Comparison of ENCODE assay signal across 24 cellular contexts in genomic region chr11:133501643-133502535, GRCh38. TPM values are rescaled to one million over a fixed set of nuclear protein-coding genes. Genes with fewer than 3 reads are reported as not detected.
DNase-seq lines count a peak whose midpoint lies in the region; ATAC-seq and TF ChIP-seq lines count a peak whose summit lies in the region.
"Had no signal": no experiment of that assay in that cellular context is flagged by ENCODE, and none has a peak within 500 bp of the region (broad histone marks: within the 10 kb centered on the region; RNA-seq: fewer than 3 reads in every experiment).

No MANE protein-coding gene starts in this region.

- H3K36me3 ChIP-seq in BLaER1 treated with 17β-estradiol and CSF1 and Interleukin-3, amounts not matched to agents 10 nM and 100 nM = no peaks in the 10 kb centered on the region
- H3K36me3 ChIP-seq: ascending aorta had no signal

- CTCF ChIA-PET in WTC11 (lab: Charles Lee) = interaction anchor here (0.8 to 2.4 kb wide), 5 partner anchors 8 to 367 kb away, joined by 3 to 12 read pairs (median 6); no protein-coding TSS in a partner anchor

- H3K27me3 Mint-ChIP-seq in WTC11 (ENCODE audit: low read depth) = peaks cover 2% of the 10 kb centered on the region; the same call in 1 of the 2 replicates
- no peaks in the 10 kb centered on the region for H3K27me3 Mint-ChIP-seq in osteocyte (ENCODE audit: unreplicated experiment)
- H3K27me3 Mint-ChIP-seq: activated CD4-positive, alpha-beta T cell treated with anti-CD3 and anti-CD28 coated beads for 36 hours; activated naive CD8-positive, alpha-beta T cell; dendritic cell treated with granulocyte-macrophage colony-stimulating factor and Interleukin-4, amounts not matched to agents 40 ng/mL and 50 ng/mL, for 4 days had no signal

- no peak overlapping the region for H3K4me3 Mint-ChIP-seq in WTC11
- no peak overlapping the region for H3K4me3 Mint-ChIP-seq in osteocyte (ENCODE audit: unreplicated experiment)
- H3K4me3 Mint-ChIP-seq: activated CD4-positive, alpha-beta T cell treated with anti-CD3 and anti-CD28 coated beads for 36 hours; activated naive CD8-positive, alpha-beta T cell; dendritic cell treated with granulocyte-macrophage colony-stimulating factor and Interleukin-4, amounts not matched to agents 40 ng/mL and 50 ng/mL, for 4 days; stimulated activated naive B cell treated with anti-CD40 and anti-IgM and Interleukin-4, amounts not matched to agents 10 μg/mL and 1 μg/mL and 100 μg/mL, for 72 hours; T-helper 17 cell had no signal

- no peaks in the 10 kb centered on the region for H3K36me3 Mint-ChIP-seq in WTC11
- H3K36me3 Mint-ChIP-seq in osteocyte (ENCODE audit: unreplicated experiment) = no peaks in the 10 kb centered on the region
- H3K36me3 Mint-ChIP-seq: activated naive CD8-positive, alpha-beta T cell; stimulated activated naive B cell treated with anti-CD40 and anti-IgM and Interleukin-4, amounts not matched to agents 10 μg/mL and 1 μg/mL and 100 μg/mL, for 72 hours had no signal

- H3K9me3 ChIP-seq in BLaER1 treated with 17β-estradiol and CSF1 and Interleukin-3, amounts not matched to agents 10 nM and 100 nM (replicated peaks in 1 of 11) = no peaks in the 10 kb centered on the region
- H3K9me3 ChIP-seq: ascending aorta, psoas muscle had no signal

- TF ChIP-seq CTCF in WTC11 (IDR thresholded peaks at IDR 0.05) = no peak
- TF ChIP-seq CTCF in osteocyte (IDR thresholded peaks at IDR 0.05) = no peak

- H3K4me3 ChIP-seq in BLaER1 treated with 17β-estradiol and CSF1 and Interleukin-3, amounts not matched to agents 10 nM and 100 nM = no peak overlapping the region
- H3K4me3 ChIP-seq: psoas muscle had no signal

- peak; percentile 54 for ATAC-seq in WTC11
- ATAC-seq: activated CD4-positive, alpha-beta T cell treated with anti-CD3 and anti-CD28 coated beads for 36 hours; psoas muscle; SK-N-SH treated with all-trans-retinoic acid at 6 μM for 48 hours; stimulated activated naive B cell treated with anti-CD40 and anti-IgM and Interleukin-4, amounts not matched to agents 10 μg/mL and 1 μg/mL and 100 μg/mL, for 72 hours; T-helper 17 cell had no signal

- H3K27me3 ChIP-seq in BLaER1 treated with 17β-estradiol and CSF1 and Interleukin-3, amounts not matched to agents 10 nM and 100 nM = peaks cover 0 to 13% (median 4%) of the 10 kb centered on the region in 11 experiments; a peak in 6 of 22 replicates
- H3K27me3 ChIP-seq: ascending aorta had no signal

- H3K27ac Mint-ChIP-seq in WTC11 (no peak overlapping the region), osteocyte (ENCODE audit: unreplicated experiment) (no peak overlapping the region)
- H3K27ac Mint-ChIP-seq: activated CD4-positive, alpha-beta T cell treated with anti-CD3 and anti-CD28 coated beads for 36 hours; activated naive CD8-positive, alpha-beta T cell; dendritic cell treated with granulocyte-macrophage colony-stimulating factor and Interleukin-4, amounts not matched to agents 40 ng/mL and 50 ng/mL, for 4 days; stimulated activated naive B cell treated with anti-CD40 and anti-IgM and Interleukin-4, amounts not matched to agents 10 μg/mL and 1 μg/mL and 100 μg/mL, for 72 hours; T-helper 17 cell had no signal

- no peak overlapping the region for H3K9ac ChIP-seq in BLaER1 treated with 17β-estradiol and CSF1 and Interleukin-3, amounts not matched to agents 10 nM and 100 nM

- POLR2A ChIA-PET in WTC11 (lab: Charles Lee) = interaction anchor here (1.2 kb wide), 1 partner anchor 8 kb away, joined by 3 read pairs; no protein-coding TSS in a partner anchor

- no peak overlapping the region for H3K27ac ChIP-seq in BLaER1 treated with 17β-estradiol and CSF1 and Interleukin-3, amounts not matched to agents 10 nM and 100 nM
- H3K27ac ChIP-seq: ascending aorta, psoas muscle had no signal

- DNase-seq in WTC11 (ENCODE audit: low spot score) = no peak
- peak; percentile 88 for DNase-seq in islet precursor cell
- peak; percentile 80 for DNase-seq in osteocyte (ENCODE audit: extremely low spot score, unreplicated experiment)
- DNase-seq in NCI-H82 treated with DMSO at 0.1 percent for 48 hours (lab: John Stamatoyannopoulos, UW; ENCODE audit: unreplicated experiment) = no peak
- no peak for DNase-seq in activated effector memory CD4-positive, alpha-beta T cell treated with Interleukin-2 at 50 U/mL for 16 hours
- DNase-seq in DMS79 treated with DMSO at 0.1 percent for 48 hours (lab: John Stamatoyannopoulos, UW) = no peak
- DNase-seq: activated CD4-positive, alpha-beta T cell treated with anti-CD3 and anti-CD28 coated beads for 36 hours; activated T-cell treated with anti-CD3 and anti-CD28 coated beads for 4 hours; caudate nucleus; DMS79; mesenchymal stem cell; NCI-H1436 treated with DMSO at 0.1 percent for 48 hours; NCI-H446; nucleus accumbens; psoas muscle; stimulated activated CD4-positive, alpha-beta T cell treated with anti-CD3 and anti-CD28 coated beads, Interleukin-15, amount 100 ng/mL, for 24 hours; stimulated activated naive B cell treated with anti-CD40 and anti-IgM and Interleukin-4, amounts not matched to agents 10 μg/mL and 1 μg/mL and 100 μg/mL, for 72 hours; T-helper 17 cell had no signal

- peak overlapping the region in 6 of 11 experiments; percentile 3 to 40 (median 16); a peak in 10 of 22 replicates for H3K4me2 ChIP-seq in BLaER1 treated with 17β-estradiol and CSF1 and Interleukin-3, amounts not matched to agents 10 nM and 100 nM

- H3K4me1 Mint-ChIP-seq in WTC11 (peaks cover 44% of the 10 kb centered on the region), osteocyte (ENCODE audit: unreplicated experiment) (no peaks in the 10 kb centered on the region)
- H3K4me1 Mint-ChIP-seq: activated CD4-positive, alpha-beta T cell treated with anti-CD3 and anti-CD28 coated beads for 36 hours; T-helper 17 cell had no signal

- peaks cover 0 to 13% (median 0%) of the 10 kb centered on the region in 11 experiments; a peak in 7 of 22 replicates for H4K20me1 ChIP-seq in BLaER1 treated with 17β-estradiol and CSF1 and Interleukin-3, amounts not matched to agents 10 nM and 100 nM

- no peaks in the 10 kb centered on the region for H3K9me3 Mint-ChIP-seq in WTC11
- H3K9me3 Mint-ChIP-seq in osteocyte (ENCODE audit: unreplicated experiment) = no peaks in the 10 kb centered on the region

- H3K4me1 ChIP-seq in BLaER1 treated with 17β-estradiol and CSF1 and Interleukin-3, amounts not matched to agents 10 nM and 100 nM = peaks cover 27 to 78% (median 55%) of the 10 kb centered on the region in 10 experiments
- H3K4me1 ChIP-seq: ascending aorta, psoas muscle had no signal

TF ChIP-seq in WTC11, 78 proteins besides CTCF, POLR2A, EP300 and RAD21:
- TF ChIP-seq AFF4 (CRISPR knock-in tag; IDR thresholded peaks at IDR 0.05; ENCODE audit: borderline replicate concordance) (no peak), ELF4 (CRISPR knock-in tag; IDR thresholded peaks at IDR 0.05; ENCODE audit: low read depth) (no peak), ZNF263 (CRISPR knock-in tag; IDR thresholded peaks at IDR 0.05; ENCODE audit: low read depth) (peak; percentile 19; the same call in 1 of the 2 replicates), NFE2L1 (CRISPR knock-in tag; IDR thresholded peaks at IDR 0.05) (no peak)

RNA-seq across cellular contexts. Expression of gene OPCML, which starts 30.4 kb away (rescaled TPM):
- total RNA-seq in WTC11 (2021) (1.5 to 1.8 TPM (median 1.7 TPM) in 3 replicates), osteocyte (0.11 TPM in 1 of 2 replicates, not detected in the other)
- total RNA-seq: activated CD4-positive, alpha-beta T cell treated with anti-CD3 and anti-CD28 coated beads for 36 hours; ascending aorta; OCI-LY7; T-helper 17 cell had no signal

Comparison
In these comparisons a context has a peak if more than half of its experiments do, and no peak if none do; other contexts are left out.
1. DNase-seq: peak in islet precursor cell (single experiment) and osteocyte (single experiment); none in WTC11 (single experiment), NCI-H82 treated with DMSO at 0.1 percent for 48 hours (single experiment), activated effector memory CD4-positive, alpha-beta T cell treated with Interleukin-2 at 50 U/mL for 16 hours (single experiment) and DMS79 treated with DMSO at 0.1 percent for 48 hours (single experiment).